Comparison of ENCODE assay signal across 30 cellular contexts in genomic region chr7:106426803-106427202, GRCh38.
DNase-seq lines count a peak whose midpoint lies in the region; ATAC-seq and TF ChIP-seq lines count a peak whose summit lies in the region.
"Had no signal": no experiment of that assay in that cellular context is flagged by ENCODE, and none has a peak within 500 bp of the region (broad histone marks: within the 10 kb centered on the region; RNA-seq: fewer than 3 reads in every experiment).

No MANE protein-coding gene starts in this region.

- POLR2A ChIA-PET in activated CD8-positive, alpha-beta T cell treated with anti-CD3 and anti-CD28 coated beads for 36 hours (lab: Charles Lee), result interaction anchor here (1.7 to 3.5 kb wide), 4 partner anchors 24 to 142 kb away, joined by 4 to 44 read pairs (median 18); partner anchors contain the start of gene NAMPT
- POLR2A ChIA-PET in activated CD8-positive, alpha-beta T cell treated with anti-CD3 and anti-CD28 coated beads, Interleukin-2, amount 10 ng/mL, durations not matched to agents 7 days and 5 days (lab: Charles Lee), result no interaction called here

- no peaks in the 10 kb centered on the region for H3K27me3 ChIP-seq in lower lobe of right lung (ENCODE audit: low read depth)
- H3K27me3 ChIP-seq: breast epithelium, gastroesophageal sphincter, thyroid gland, vagina had no signal

- peaks cover 37% of the 10 kb centered on the region for H3K4me1 ChIP-seq in lower lobe of right lung
- H3K4me1 ChIP-seq: parathyroid adenoma had no signal

- no peak for TF ChIP-seq CTCF in activated CD8-positive, alpha-beta T cell treated with anti-CD3 and anti-CD28 coated beads for 36 hours (IDR thresholded peaks at IDR 0.05)
- TF ChIP-seq CTCF in CD14-positive monocyte (IDR thresholded peaks at IDR 0.05) (no peak), lower lobe of right lung (IDR thresholded peaks at IDR 0.05) (no peak)

- H3K36me3 Mint-ChIP-seq in activated CD8-positive, alpha-beta T cell treated with anti-CD3 and anti-CD28 coated beads for 36 hours (ENCODE audit: low read depth), result peaks cover 24% of the 10 kb centered on the region
- H3K36me3 Mint-ChIP-seq in activated CD8-positive, alpha-beta T cell treated with anti-CD3 and anti-CD28 coated beads, Interleukin-2, amount 10 ng/mL, durations not matched to agents 7 days and 5 days (ENCODE audit: low read depth), result no peaks in the 10 kb centered on the region
- no peaks in the 10 kb centered on the region for H3K36me3 Mint-ChIP-seq in CD14-positive monocyte
- no peaks in the 10 kb centered on the region for H3K36me3 Mint-ChIP-seq in activated T-helper 17 cell treated with anti-CD3 and anti-CD28 coated beads, Interleukin-2, amount 50 U/mL, for 72 hours (ENCODE audit: low read depth)
- H3K36me3 Mint-ChIP-seq: CD8-positive, alpha-beta memory T cell had no signal

- H3K9me3 Mint-ChIP-seq in activated CD8-positive, alpha-beta T cell treated with anti-CD3 and anti-CD28 coated beads for 36 hours, result peaks cover 12% of the 10 kb centered on the region
- no peaks in the 10 kb centered on the region for H3K9me3 Mint-ChIP-seq in activated CD8-positive, alpha-beta T cell treated with anti-CD3 and anti-CD28 coated beads, Interleukin-2, amount 10 ng/mL, durations not matched to agents 7 days and 5 days (ENCODE audit: insufficient read depth)
- peaks cover 0 to 2% (median 0%) of the 10 kb centered on the region in 7 donors for H3K9me3 Mint-ChIP-seq in CD14-positive monocyte
- peaks cover 4% of the 10 kb centered on the region for H3K9me3 Mint-ChIP-seq in activated T-helper 17 cell treated with anti-CD3 and anti-CD28 coated beads, Interleukin-2, amount 50 U/mL, for 72 hours
- H3K9me3 Mint-ChIP-seq: CD8-positive, alpha-beta memory T cell; GM23338 had no signal

- peak overlapping the region; percentile 71 for H3K4me3 Mint-ChIP-seq in activated CD8-positive, alpha-beta T cell treated with anti-CD3 and anti-CD28 coated beads for 36 hours
- H3K4me3 Mint-ChIP-seq in activated CD8-positive, alpha-beta T cell treated with anti-CD3 and anti-CD28 coated beads, Interleukin-2, amount 10 ng/mL, durations not matched to agents 7 days and 5 days, result no peak overlapping the region
- H3K4me3 Mint-ChIP-seq in CD14-positive monocyte, result no peak overlapping the region
- H3K4me3 Mint-ChIP-seq in activated T-helper 17 cell treated with anti-CD3 and anti-CD28 coated beads, Interleukin-2, amount 50 U/mL, for 72 hours, result no peak overlapping the region
- H3K4me3 Mint-ChIP-seq: B cell; CD8-positive, alpha-beta memory T cell; GM23338; neural crest cell had no signal

- no peaks in the 10 kb centered on the region for H3K9me3 ChIP-seq in lower lobe of right lung
- H3K9me3 ChIP-seq: breast epithelium, gastroesophageal sphincter, SJCRH30, thyroid gland, vagina had no signal

- H3K4me1 Mint-ChIP-seq in activated CD8-positive, alpha-beta T cell treated with anti-CD3 and anti-CD28 coated beads for 36 hours (ENCODE audit: low read depth), result peaks cover 64% of the 10 kb centered on the region
- peaks cover 12% of the 10 kb centered on the region for H3K4me1 Mint-ChIP-seq in activated CD8-positive, alpha-beta T cell treated with anti-CD3 and anti-CD28 coated beads, Interleukin-2, amount 10 ng/mL, durations not matched to agents 7 days and 5 days (ENCODE audit: low read depth)
- peaks cover 40% of the 10 kb centered on the region for H3K4me1 Mint-ChIP-seq in CD14-positive monocyte
- peaks cover 49% of the 10 kb centered on the region for H3K4me1 Mint-ChIP-seq in activated T-helper 17 cell treated with anti-CD3 and anti-CD28 coated beads, Interleukin-2, amount 50 U/mL, for 72 hours
- H3K4me1 Mint-ChIP-seq: GM23338 had no signal

- ATAC-seq in activated CD8-positive, alpha-beta T cell treated with anti-CD3 and anti-CD28 coated beads for 36 hours, result no peak
- ATAC-seq in activated CD8-positive, alpha-beta T cell treated with anti-CD3 and anti-CD28 coated beads, Interleukin-2, amount 10 ng/mL, durations not matched to agents 7 days and 5 days, result no peak
- ATAC-seq in activated T-helper 17 cell treated with anti-CD3 and anti-CD28 coated beads, Interleukin-2, amount 50 U/mL, for 72 hours (replicated peaks), result no peak
- ATAC-seq in lower lobe of right lung (no peak), HG02973 (IDR thresholded peaks at IDR 0.05; ENCODE audit: unreplicated experiment) (no peak)
- ATAC-seq: gastroesophageal sphincter, GM23338 had no signal

- no peak for DNase-seq in activated CD8-positive, alpha-beta T cell treated with anti-CD3 and anti-CD28 coated beads for 36 hours
- no peak for DNase-seq in activated CD8-positive, alpha-beta T cell treated with anti-CD3 and anti-CD28 coated beads, Interleukin-2, amount 10 ng/mL, durations not matched to agents 7 days and 5 days
- DNase-seq in CD14-positive monocyte (ENCODE audit: low spot score), result no peak
- DNase-seq in lower lobe of right lung, result no peak
- DNase-seq in NCI-H1417 (lab: John Stamatoyannopoulos, UW), result no peak
- DNase-seq in NOMO-1 treated with DMSO at 0.1 percent for 48 hours (lab: John Stamatoyannopoulos, UW; ENCODE audit: unreplicated experiment), result no peak
- DNase-seq: ACHN; activated CD4-positive, CD25-positive, alpha-beta regulatory T cell; activated gamma-delta T cell treated with Interleukin-2 at 50 U/mL for 16 hours; amygdala; CD8-positive, alpha-beta memory T cell; effector CD4-positive, alpha-beta T cell; EL; kidney glomerular epithelial cell; NCI-H1694; NCI-H82; retina; RPMI8226; SJCRH30; stimulated activated CD8-positive, alpha-beta memory T cell treated with anti-CD3 and anti-CD28 coated beads, Interleukin-4, amount 100 ng/mL, for 48 hours; thyroid gland had no signal

- peak overlapping the region; percentile 98 for H3K27ac Mint-ChIP-seq in activated CD8-positive, alpha-beta T cell treated with anti-CD3 and anti-CD28 coated beads for 36 hours
- no peak overlapping the region for H3K27ac Mint-ChIP-seq in activated CD8-positive, alpha-beta T cell treated with anti-CD3 and anti-CD28 coated beads, Interleukin-2, amount 10 ng/mL, durations not matched to agents 7 days and 5 days
- H3K27ac Mint-ChIP-seq in CD14-positive monocyte, result peak overlapping the region in 5 of 7 donors; percentile 98 to 100 (median 99)
- H3K27ac Mint-ChIP-seq in activated T-helper 17 cell treated with anti-CD3 and anti-CD28 coated beads, Interleukin-2, amount 50 U/mL, for 72 hours, result peak overlapping the region; percentile 94
- H3K27ac Mint-ChIP-seq: B cell, GM23338 had no signal

- H3K4me3 ChIP-seq in lower lobe of right lung, result no peak overlapping the region
- H3K4me3 ChIP-seq: breast epithelium, gastroesophageal sphincter, GM23338, SJCRH30, thyroid gland, vagina had no signal

- intact Hi-C loops in activated CD8-positive, alpha-beta T cell treated with anti-CD3 and anti-CD28 coated beads for 36 hours (cut with micrococcal nuclease), result loop anchor here (5.0 kb wide), 1 partner anchor 145 kb away; the partner anchor contains the start of gene NAMPT
- intact Hi-C loops in CD14-positive monocyte (cut with micrococcal nuclease), result loop anchor here (5.0 kb wide), 3 partner anchors 35 to 80 kb away; no protein-coding TSS in a partner anchor
- intact Hi-C loops in lower lobe of right lung (cut with DNase I), result no loop called here

- H3K27ac ChIP-seq in lower lobe of right lung, result peak overlapping the region; percentile 84
- H3K27ac ChIP-seq: gastroesophageal sphincter, parathyroid adenoma, SJCRH30, thyroid gland, vagina had no signal

- H3K36me3 ChIP-seq in lower lobe of right lung, result no peaks in the 10 kb centered on the region
- H3K36me3 ChIP-seq: breast epithelium, gastroesophageal sphincter, SJCRH30, thyroid gland, vagina had no signal

- peaks cover 10% of the 10 kb centered on the region for H3K27me3 Mint-ChIP-seq in activated CD8-positive, alpha-beta T cell treated with anti-CD3 and anti-CD28 coated beads for 36 hours
- H3K27me3 Mint-ChIP-seq in activated CD8-positive, alpha-beta T cell treated with anti-CD3 and anti-CD28 coated beads, Interleukin-2, amount 10 ng/mL, durations not matched to agents 7 days and 5 days (ENCODE audit: low read depth), result no peaks in the 10 kb centered on the region
- H3K27me3 Mint-ChIP-seq in CD14-positive monocyte (ENCODE audit: low read depth in 3 of 3), result peaks cover 0 to 2% (median 0%) of the 10 kb centered on the region in 3 donors
- no peaks in the 10 kb centered on the region for H3K27me3 Mint-ChIP-seq in activated T-helper 17 cell treated with anti-CD3 and anti-CD28 coated beads, Interleukin-2, amount 50 U/mL, for 72 hours

- CTCF ChIA-PET in activated CD8-positive, alpha-beta T cell treated with anti-CD3 and anti-CD28 coated beads for 36 hours (lab: Charles Lee), result interaction anchor here (2.9 kb wide), 1 partner anchor 35 kb away, joined by 19 read pairs; no protein-coding TSS in a partner anchor
- CTCF ChIA-PET in activated CD8-positive, alpha-beta T cell treated with anti-CD3 and anti-CD28 coated beads, Interleukin-2, amount 10 ng/mL, durations not matched to agents 7 days and 5 days (lab: Charles Lee), result no interaction called here
